Comparison of ENCODE assay signal across 14 cellular contexts in the genomic region with DNA sequence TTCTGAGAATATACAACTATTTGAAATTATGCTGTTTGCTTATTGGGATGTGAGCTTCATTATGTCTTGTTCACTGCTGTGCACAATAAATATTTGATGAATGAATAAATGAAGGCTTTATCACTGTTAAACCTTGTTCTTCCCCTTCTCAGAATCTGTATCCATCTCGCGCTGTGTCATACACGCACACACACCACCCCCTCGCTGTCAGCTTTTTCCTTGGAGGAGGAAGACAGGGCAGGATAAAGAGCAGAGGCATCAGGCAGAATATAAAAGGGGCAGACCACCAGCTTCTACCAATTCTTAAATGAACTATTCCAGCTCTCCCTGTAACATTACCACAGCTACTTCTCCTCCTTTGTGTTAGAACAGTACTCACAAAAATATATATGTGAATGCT.
"Had no signal": no experiment of that assay in that cellular context is flagged by ENCODE, and none has a peak within 500 bp of the region (broad histone marks: within the 10 kb centered on the region; RNA-seq: fewer than 3 reads in every experiment).

No MANE protein-coding gene starts in this region.

- H3K4me1 ChIP-seq: gastroesophageal sphincter, psoas muscle, right lobe of liver had no signal

- H3K36me3 ChIP-seq: gastroesophageal sphincter, right lobe of liver had no signal

- H3K9me3 Mint-ChIP-seq: naive B cell, type B pancreatic cell had no signal

- H3K4me3 ChIP-seq: gastroesophageal sphincter, psoas muscle, right lobe of liver, smooth muscle cell had no signal

- H3K27me3 Mint-ChIP-seq: naive B cell, type B pancreatic cell had no signal

- DNase-seq: activated CD4-positive, alpha-beta T cell treated with anti-CD3 and anti-CD28 coated beads, Interleukin-2, amount 50 U/mL, for 1 hour; activated gamma-delta T cell; activated T-cell treated with anti-CD3 and anti-CD28 coated beads for 4 hours; islet precursor cell; naive B cell; psoas muscle; right lobe of liver; stimulated activated CD4-positive, alpha-beta T cell treated with anti-CD3 and anti-CD28 coated beads, Interleukin-4, amount 100 ng/mL, for 4 hours; stimulated activated CD8-positive, alpha-beta memory T cell treated with anti-CD3 and anti-CD28 coated beads, Interleukin-4, amount 100 ng/mL, for 48 hours; stimulated activated naive CD4-positive, alpha-beta T cell treated with Interleukin-2 at 50 U/mL for 16 hours had no signal

- H3K4me1 Mint-ChIP-seq: naive B cell had no signal

- H3K9me3 ChIP-seq: gastroesophageal sphincter, psoas muscle, right lobe of liver had no signal

- H3K36me3 Mint-ChIP-seq: naive B cell, type B pancreatic cell had no signal

- H3K4me2 ChIP-seq: smooth muscle cell had no signal

- H3K27ac ChIP-seq: gastroesophageal sphincter, psoas muscle, right lobe of liver had no signal

- ATAC-seq: gastroesophageal sphincter, left lobe of liver, psoas muscle, right lobe of liver had no signal

- H3K27me3 ChIP-seq: gastroesophageal sphincter, right lobe of liver had no signal

- H3K4me3 Mint-ChIP-seq: naive B cell, type B pancreatic cell had no signal

- H3K27ac Mint-ChIP-seq: naive B cell, type B pancreatic cell had no signal
